In the genomic region with DNA sequence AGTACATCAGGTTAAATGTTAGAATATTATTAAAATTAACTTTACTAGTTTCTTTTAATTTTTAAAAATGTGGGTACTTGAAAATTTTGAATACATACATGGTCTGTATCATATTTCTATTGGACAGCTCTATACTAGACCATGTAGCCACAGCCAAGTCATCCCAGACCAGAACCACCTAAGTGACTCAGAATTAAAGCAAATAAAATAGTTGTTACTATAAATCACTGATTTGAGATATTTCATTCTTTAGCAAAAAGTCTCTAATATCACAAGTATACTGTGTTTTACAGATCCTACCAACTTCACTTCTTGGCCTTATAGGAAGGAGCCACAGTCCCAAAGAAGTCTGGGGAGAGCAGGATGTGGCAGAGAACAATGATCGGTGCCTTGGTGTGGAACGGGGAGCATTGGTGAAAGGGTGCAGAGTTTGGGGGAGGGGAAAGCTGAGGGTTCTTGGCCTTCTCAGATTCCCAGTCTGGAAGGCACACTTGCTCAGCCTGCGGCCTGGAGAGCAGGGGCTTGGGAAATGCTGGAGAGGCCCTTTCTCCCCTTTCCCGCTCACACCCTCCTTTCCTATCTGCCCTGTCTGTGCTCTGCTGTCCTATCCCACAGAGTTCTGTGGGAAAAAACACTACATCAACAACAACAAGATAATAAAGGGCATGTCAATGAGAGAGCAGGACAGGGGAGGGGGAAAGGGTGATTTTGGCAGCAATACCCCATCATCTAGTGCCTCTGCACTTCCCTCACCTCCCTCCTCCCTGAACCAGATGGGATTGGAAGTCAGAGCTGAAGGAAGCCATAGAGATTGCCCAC, we compare ENCODE assay signal across 2 cellular contexts.
TF ChIP-seq lines count a peak whose summit lies in the region.

No MANE protein-coding gene starts in this region.

TF ChIP-seq in SK-N-SH treated with all-trans-retinoic acid at 6 μM for 48 hours, 23 proteins besides CTCF, POLR2A, EP300 and RAD21 (continued from another document):
- TF ChIP-seq CREB5 (CRISPR knock-in tag; IDR thresholded peaks at IDR 0.05; ENCODE audit: low read depth) (no peak), ZC3H10 (CRISPR knock-in tag; IDR thresholded peaks at IDR 0.05) (no peak), ZNF8 (CRISPR knock-in tag; IDR thresholded peaks at IDR 0.05) (no peak), ZFP30 (CRISPR knock-in tag; IDR thresholded peaks at IDR 0.05) (no peak), TSHZ2 (CRISPR knock-in tag; IDR thresholded peaks at IDR 0.05) (no peak), GLIS3 (CRISPR knock-in tag; IDR thresholded peaks at IDR 0.05) (no peak), PATZ1 (CRISPR knock-in tag; IDR thresholded peaks at IDR 0.05; ENCODE audit: borderline replicate concordance) (no peak), TCF4 (CRISPR knock-in tag; IDR thresholded peaks at IDR 0.05; ENCODE audit: borderline replicate concordance) (no peak), PPARA (CRISPR knock-in tag; IDR thresholded peaks at IDR 0.05; ENCODE audit: borderline replicate concordance) (no peak), RARB (CRISPR knock-in tag; IDR thresholded peaks at IDR 0.05) (no peak)
- TF ChIP-seq, protein P1, sequence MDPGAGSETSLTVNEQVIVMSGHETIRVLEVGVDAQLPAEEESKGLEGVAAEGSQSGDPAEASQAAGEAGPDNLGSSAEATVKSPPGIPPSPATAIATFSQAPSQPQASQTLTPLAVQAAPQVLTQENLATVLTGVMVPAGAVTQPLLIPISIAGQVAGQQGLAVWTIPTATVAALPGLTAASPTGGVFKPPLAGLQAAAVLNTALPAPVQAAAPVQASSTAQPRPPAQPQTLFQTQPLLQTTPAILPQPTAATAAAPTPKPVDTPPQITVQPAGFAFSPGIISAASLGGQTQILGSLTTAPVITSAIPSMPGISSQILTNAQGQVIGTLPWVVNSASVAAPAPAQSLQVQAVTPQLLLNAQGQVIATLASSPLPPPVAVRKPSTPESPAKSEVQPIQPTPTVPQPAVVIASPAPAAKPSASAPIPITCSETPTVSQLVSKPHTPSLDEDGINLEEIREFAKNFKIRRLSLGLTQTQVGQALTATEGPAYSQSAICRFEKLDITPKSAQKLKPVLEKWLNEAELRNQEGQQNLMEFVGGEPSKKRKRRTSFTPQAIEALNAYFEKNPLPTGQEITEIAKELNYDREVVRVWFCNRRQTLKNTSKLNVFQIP (CRISPR knock-in tag; IDR thresholded peaks at IDR 0.05; ENCODE audit: borderline replicate concordance, low read depth), result no peak
TF ChIP-seq in SK-N-SH treated with all-trans-retinoic acid at 6 μM for 48 hours: peak in this region for 0.

TF ChIP-seq in SK-N-SH, 30 proteins besides CTCF, POLR2A, EP300 and RAD21 (continued from another document):
- TF ChIP-seq, protein P2, sequence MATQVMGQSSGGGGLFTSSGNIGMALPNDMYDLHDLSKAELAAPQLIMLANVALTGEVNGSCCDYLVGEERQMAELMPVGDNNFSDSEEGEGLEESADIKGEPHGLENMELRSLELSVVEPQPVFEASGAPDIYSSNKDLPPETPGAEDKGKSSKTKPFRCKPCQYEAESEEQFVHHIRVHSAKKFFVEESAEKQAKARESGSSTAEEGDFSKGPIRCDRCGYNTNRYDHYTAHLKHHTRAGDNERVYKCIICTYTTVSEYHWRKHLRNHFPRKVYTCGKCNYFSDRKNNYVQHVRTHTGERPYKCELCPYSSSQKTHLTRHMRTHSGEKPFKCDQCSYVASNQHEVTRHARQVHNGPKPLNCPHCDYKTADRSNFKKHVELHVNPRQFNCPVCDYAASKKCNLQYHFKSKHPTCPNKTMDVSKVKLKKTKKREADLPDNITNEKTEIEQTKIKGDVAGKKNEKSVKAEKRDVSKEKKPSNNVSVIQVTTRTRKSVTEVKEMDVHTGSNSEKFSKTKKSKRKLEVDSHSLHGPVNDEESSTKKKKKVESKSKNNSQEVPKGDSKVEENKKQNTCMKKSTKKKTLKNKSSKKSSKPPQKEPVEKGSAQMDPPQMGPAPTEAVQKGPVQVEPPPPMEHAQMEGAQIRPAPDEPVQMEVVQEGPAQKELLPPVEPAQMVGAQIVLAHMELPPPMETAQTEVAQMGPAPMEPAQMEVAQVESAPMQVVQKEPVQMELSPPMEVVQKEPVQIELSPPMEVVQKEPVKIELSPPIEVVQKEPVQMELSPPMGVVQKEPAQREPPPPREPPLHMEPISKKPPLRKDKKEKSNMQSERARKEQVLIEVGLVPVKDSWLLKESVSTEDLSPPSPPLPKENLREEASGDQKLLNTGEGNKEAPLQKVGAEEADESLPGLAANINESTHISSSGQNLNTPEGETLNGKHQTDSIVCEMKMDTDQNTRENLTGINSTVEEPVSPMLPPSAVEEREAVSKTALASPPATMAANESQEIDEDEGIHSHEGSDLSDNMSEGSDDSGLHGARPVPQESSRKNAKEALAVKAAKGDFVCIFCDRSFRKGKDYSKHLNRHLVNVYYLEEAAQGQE (IDR thresholded peaks at IDR 0.05; ENCODE audit: low read depth, low read length), result no peak
